8 cellular contexts compared by ENCODE assay signal in genomic region chr20:42530855-42531674, GRCh38.
DNase-seq lines count a peak whose midpoint lies in the region; ATAC-seq and TF ChIP-seq lines count a peak whose summit lies in the region.

No MANE protein-coding gene starts in this region.

- H3K27me3 ChIP-seq in breast epithelium: no peaks in the 10 kb centered on the region
- H3K27me3 ChIP-seq in neural progenitor cell: no peaks in the 10 kb centered on the region

- no peak overlapping the region for H3K4me3 Mint-ChIP-seq in neural progenitor cell

- no peaks in the 10 kb centered on the region for H3K4me1 ChIP-seq in breast epithelium
- no peaks in the 10 kb centered on the region for H3K4me1 ChIP-seq in neural progenitor cell

- no peak overlapping the region for H2AFZ ChIP-seq in neural progenitor cell (replicated peaks)

- H3F3A ChIP-seq in neural progenitor cell (ENCODE audit: low read depth): no peaks in the 10 kb centered on the region

- H3K4me2 ChIP-seq in neural progenitor cell: no peak overlapping the region

- no peak for ATAC-seq in HG03571 (IDR thresholded peaks at IDR 0.05; ENCODE audit: unreplicated experiment)
- ATAC-seq in HG03354 (IDR thresholded peaks at IDR 0.05; ENCODE audit: poor library complexity, severe bottlenecking, unreplicated experiment): no peak

- TF ChIP-seq CTCF in breast epithelium (IDR thresholded peaks at IDR 0.05) (peak; percentile 16 to 54 (median 51)), neural progenitor cell (IDR thresholded peaks at IDR 0.05) (peak; percentile 84)

- H3K36me3 ChIP-seq in breast epithelium: no peaks in the 10 kb centered on the region
- H3K36me3 ChIP-seq in neural progenitor cell: no peaks in the 10 kb centered on the region

- H3K27ac Mint-ChIP-seq in neural progenitor cell: no peak overlapping the region

- no peaks in the 10 kb centered on the region for H3K27me3 Mint-ChIP-seq in neural progenitor cell (ENCODE audit: insufficient read depth, low read depth)

- H3K9me3 Mint-ChIP-seq in neural progenitor cell: peaks cover 3% of the 10 kb centered on the region

- H3K9me3 ChIP-seq in breast epithelium (no peaks in the 10 kb centered on the region), neural progenitor cell (ENCODE audit: low read depth) (no peaks in the 10 kb centered on the region)

- no peaks in the 10 kb centered on the region for H3K79me2 ChIP-seq in neural progenitor cell (ENCODE audit: low read depth)

- no peak overlapping the region for H3K9ac ChIP-seq in neural progenitor cell

- TF ChIP-seq POLR2A in breast epithelium (IDR thresholded peaks at IDR 0.05): no peak

- intact Hi-C loops in breast epithelium (cut with DNase I; ENCODE audit: low total_unique reads): no loop called here

- H3K27ac ChIP-seq in breast epithelium: no peak overlapping the region
- no peak overlapping the region for H3K27ac ChIP-seq in neural progenitor cell

- no peak overlapping the region for H3K4me3 ChIP-seq in breast epithelium
- no peak overlapping the region for H3K4me3 ChIP-seq in neural progenitor cell

- peaks cover 10% of the 10 kb centered on the region for H3K4me1 Mint-ChIP-seq in neural progenitor cell

- H3K36me3 Mint-ChIP-seq in neural progenitor cell: no peaks in the 10 kb centered on the region

- H4K20me1 ChIP-seq in neural progenitor cell (ENCODE audit: low read depth): no peaks in the 10 kb centered on the region

- DNase-seq in SKM-1 treated with dmso at 0.1 percent for 144 hours (lab: John Stamatoyannopoulos, UW; ENCODE audit: unreplicated experiment) (peak; percentile 6), SKM-1 (lab: John Stamatoyannopoulos, UW; ENCODE audit: unreplicated experiment) (no peak), NCI-H1417 (lab: John Stamatoyannopoulos, UW) (peak; percentile 28 to 74 (median 30)), breast epithelium (ENCODE audit: low spot score in 2 of 2) (no peak), neural progenitor cell (ENCODE audit: low spot score) (peak; percentile 60)
- no peak for DNase-seq in activated CD8-positive, alpha-beta memory T cell treated with anti-CD3 and anti-CD28 coated beads for 24 hours

Comparison
In these comparisons a context has a peak if more than half of its experiments do, and no peak if none do; other contexts are left out.
1. DNase-seq: peak in SKM-1 treated with dmso at 0.1 percent for 144 hours (single experiment), NCI-H1417 (3 of 3) and neural progenitor cell (single experiment); none in SKM-1 (single experiment), breast epithelium (0 of 2) and activated CD8-positive, alpha-beta memory T cell treated with anti-CD3 and anti-CD28 coated beads for 24 hours (single experiment).